In the genomic region with DNA sequence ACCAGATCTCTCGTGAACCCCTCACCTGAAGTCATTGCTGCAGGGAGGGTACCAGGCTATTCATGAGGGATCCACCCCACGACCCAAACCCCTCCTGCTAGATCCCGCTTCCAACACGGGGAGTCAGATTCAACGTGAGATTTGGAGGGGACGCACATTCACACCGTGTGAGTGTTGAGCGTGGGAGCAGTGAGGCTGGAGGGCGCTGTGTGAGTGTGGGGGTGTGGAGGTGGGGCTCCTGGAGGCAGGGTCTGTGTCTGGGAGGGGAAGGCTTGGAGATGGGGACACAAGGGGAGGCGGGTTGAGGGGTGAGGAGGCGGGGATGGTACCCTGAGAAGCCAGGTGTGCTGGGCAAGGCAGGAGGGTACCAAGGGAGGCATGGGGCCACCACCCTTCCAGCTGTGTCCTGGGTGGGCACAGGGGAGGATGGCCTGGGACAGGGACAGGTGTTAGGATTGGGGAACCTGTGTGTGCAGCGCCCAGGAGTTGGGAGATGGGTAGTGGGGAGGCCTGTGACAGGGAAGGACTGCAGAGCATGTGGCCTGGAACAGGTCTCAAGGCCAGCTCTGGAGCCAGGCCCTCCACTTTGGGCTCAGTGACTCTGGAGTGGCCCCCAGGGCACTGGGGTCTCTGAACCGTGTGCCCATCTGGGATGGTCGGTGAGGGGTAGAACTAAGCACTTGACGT, we compare ENCODE assay signal across 19 cellular contexts.
"Had no signal": no experiment of that assay in that cellular context is flagged by ENCODE, and none has a peak within 500 bp of the region (broad histone marks: within the 10 kb centered on the region; RNA-seq: fewer than 3 reads in every experiment).

No MANE protein-coding gene starts in this region.

- H3K4me3 Mint-ChIP-seq: naive thymus-derived CD8-positive, alpha-beta T cell; nephron progenitor cell; stimulated activated naive CD8-positive, alpha-beta T cell treated with anti-CD3 and anti-CD28 coated beads, Interleukin-15, Interleukin-2, amounts not matched to agents 100 ng/mL and 50 ng/mL, for 24 hours had no signal

- H3K27me3 Mint-ChIP-seq: naive thymus-derived CD8-positive, alpha-beta T cell; stimulated activated naive CD8-positive, alpha-beta T cell treated with anti-CD3 and anti-CD28 coated beads, Interleukin-15, Interleukin-2, amounts not matched to agents 100 ng/mL and 50 ng/mL, for 24 hours had no signal

- ATAC-seq: gastrocnemius medialis; heart left ventricle; left colon; naive thymus-derived CD8-positive, alpha-beta T cell; pancreas; right lobe of liver had no signal

- H3K4me1 Mint-ChIP-seq: nephron progenitor cell had no signal

- H3K27ac Mint-ChIP-seq: nephron progenitor cell; stimulated activated naive CD8-positive, alpha-beta T cell treated with anti-CD3 and anti-CD28 coated beads, Interleukin-15, Interleukin-2, amounts not matched to agents 100 ng/mL and 50 ng/mL, for 24 hours had no signal

- DNase-seq: cerebellar nuclear complex; cortex of kidney; foreskin fibroblast; gastrocnemius medialis; left colon; left ventricle myocardium inferior; mammary epithelial cell; naive thymus-derived CD8-positive, alpha-beta T cell; nephron progenitor cell; occipital lobe; retina; right lobe of liver; small intestine; stimulated activated CD4-positive, alpha-beta T cell treated with anti-CD3 and anti-CD28 coated beads, Interleukin-15, amount 100 ng/mL, for 24 hours; stimulated activated CD4-positive, alpha-beta T cell treated with anti-CD3 and anti-CD28 coated beads, Interleukin-2, amount 100 ng/mL, for 48 hours; transverse colon had no signal

- H3K9me3 Mint-ChIP-seq: naive thymus-derived CD8-positive, alpha-beta T cell; nephron progenitor cell; stimulated activated naive CD8-positive, alpha-beta T cell treated with anti-CD3 and anti-CD28 coated beads, Interleukin-15, Interleukin-2, amounts not matched to agents 100 ng/mL and 50 ng/mL, for 24 hours had no signal
